ENCODE assay signal across 25 cellular contexts in the genomic region with DNA sequence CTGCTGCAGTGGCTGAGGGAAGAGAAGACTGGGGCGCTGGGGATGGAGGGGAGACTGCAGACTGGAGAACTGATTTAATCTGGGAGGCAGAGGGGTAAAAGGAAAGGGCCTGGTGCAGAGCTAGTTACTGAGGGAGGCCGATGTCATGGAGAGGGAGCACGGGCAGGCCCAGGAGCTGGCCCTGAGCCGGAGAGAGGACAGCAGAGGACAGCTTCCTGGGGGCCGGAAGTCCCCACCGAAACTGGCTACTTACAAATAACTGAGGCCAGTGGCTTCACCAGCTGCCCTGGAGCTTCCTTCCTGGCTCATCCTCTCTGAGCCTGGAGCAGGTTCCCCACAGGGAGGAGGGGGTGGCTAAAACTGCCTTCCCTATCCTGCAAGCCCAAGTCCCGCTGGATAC. TPM values are rescaled to one million over a fixed set of nuclear protein-coding genes. Genes with fewer than 3 reads are reported as not detected.
"Had no signal": no experiment of that assay in that cellular context is flagged by ENCODE, and none has a peak within 500 bp of the region (broad histone marks: within the 10 kb centered on the region; RNA-seq: fewer than 3 reads in every experiment).

No MANE protein-coding gene starts in this region.

- ATAC-seq: PC-3, WTC11 had no signal

- H3K27me3 Mint-ChIP-seq: activated CD4-positive, alpha-beta T cell treated with anti-CD3 and anti-CD28 coated beads, Interleukin-2, amount 10 ng/mL, durations not matched to agents 24 days and 14 days; activated naive CD8-positive, alpha-beta T cell treated with anti-CD3 and anti-CD28 coated beads, Interleukin-2, amount 10 ng/mL, durations not matched to agents 7 days and 5 days had no signal

- H3K4me3 Mint-ChIP-seq: activated CD4-positive, alpha-beta T cell treated with anti-CD3 and anti-CD28 coated beads, Interleukin-2, amount 10 ng/mL, durations not matched to agents 24 days and 14 days; activated naive CD8-positive, alpha-beta T cell treated with anti-CD3 and anti-CD28 coated beads, Interleukin-2, amount 10 ng/mL, durations not matched to agents 7 days and 5 days; T-helper 1 cell treated with Interleukin-12 subunit alpha and Interleukin-12 subunit beta and Interleukin-4 antibody, amounts not matched to agents 30 μg/mL and 1 μg/mL, for 36 hours; WTC11 had no signal

- H3K9me3 ChIP-seq: adrenal gland, breast epithelium had no signal

- H3K9me3 Mint-ChIP-seq: activated CD4-positive, alpha-beta T cell treated with anti-CD3 and anti-CD28 coated beads, Interleukin-2, amount 10 ng/mL, durations not matched to agents 24 days and 14 days; activated naive CD8-positive, alpha-beta T cell treated with anti-CD3 and anti-CD28 coated beads, Interleukin-2, amount 10 ng/mL, durations not matched to agents 7 days and 5 days; activated T-helper 2 cell treated with anti-CD3 and anti-CD28 coated beads, Interferon-gamma antibody, Interleukin-2, Interleukin-4, amounts not matched to agents 10 μg/mL and 5 μg/mL and 100 μg/mL, durations not matched to agents 14 hours and 24 hours and 36 hours; T-helper 1 cell treated with Interleukin-12 subunit alpha and Interleukin-12 subunit beta and Interleukin-4 antibody, amounts not matched to agents 30 μg/mL and 1 μg/mL, for 36 hours had no signal

- H3K4me1 ChIP-seq: adrenal gland, breast epithelium had no signal

- H3K27me3 ChIP-seq: adrenal gland had no signal

- H3K27ac ChIP-seq: adrenal gland, breast epithelium had no signal

- H3K27ac Mint-ChIP-seq: activated CD4-positive, alpha-beta T cell treated with anti-CD3 and anti-CD28 coated beads, Interleukin-2, amount 10 ng/mL, durations not matched to agents 24 days and 14 days; activated naive CD8-positive, alpha-beta T cell treated with anti-CD3 and anti-CD28 coated beads, Interleukin-2, amount 10 ng/mL, durations not matched to agents 7 days and 5 days; activated T-helper 2 cell treated with anti-CD3 and anti-CD28 coated beads, Interferon-gamma antibody, Interleukin-2, Interleukin-4, amounts not matched to agents 10 μg/mL and 5 μg/mL and 100 μg/mL, durations not matched to agents 14 hours and 24 hours and 36 hours; T-helper 1 cell treated with Interleukin-12 subunit alpha and Interleukin-12 subunit beta and Interleukin-4 antibody, amounts not matched to agents 30 μg/mL and 1 μg/mL, for 36 hours; WTC11 had no signal

- H3K36me3 ChIP-seq: breast epithelium had no signal

- DNase-seq: activated CD4-positive, alpha-beta T cell treated with anti-CD3 and anti-CD28 coated beads, Interleukin-2, amount 10 ng/mL, durations not matched to agents 24 days and 14 days; activated CD4-positive, alpha-beta T cell treated with anti-CD3 and anti-CD28 coated beads, Interleukin-2, amount 50 U/mL, for 48 hours; activated CD4-positive, CD25-positive, alpha-beta regulatory T cell treated with anti-CD3 and anti-CD28 coated beads, Interleukin-2, amount 50 U/mL, for 72 hours; activated gamma-delta T cell treated with Interleukin-2 at 50 U/mL for 16 hours; activated naive CD4-positive, alpha-beta T cell treated with anti-CD3 and anti-CD28 coated beads, Interleukin-2, amount 50 U/mL, for 16 hours; activated naive CD8-positive, alpha-beta T cell treated with anti-CD3 and anti-CD28 coated beads, Interleukin-2, amount 10 ng/mL, durations not matched to agents 7 days and 5 days; activated T-cell treated with anti-CD3 and anti-CD28 coated beads for 4 hours; activated T-cell treated with anti-CD3 and anti-CD28 coated beads, Interleukin-2, amount 50 U/mL, for 48 hours; adrenal gland; anterior cingulate cortex; caudate nucleus; KG1; NCI-H1048; NCI-H146; NCI-H187 treated with DMSO at 0.1 percent for 48 hours; NCI-H2081 treated with DMSO at 0.1 percent for 48 hours; NCI-H446; NCI-H524; PC-3; SHP77 treated with DMSO at 0.1 percent for 48 hours; T-helper 9 cell had no signal

- H3K4me3 ChIP-seq: adrenal gland, breast epithelium had no signal

RNA-seq across cellular contexts. Expression of gene NSG1, which starts 26.9 kb away (rescaled TPM):
- total RNA-seq: activated T-helper 2 cell treated with anti-CD3 and anti-CD28 coated beads, Interferon-gamma antibody, Interleukin-2, Interleukin-4, amounts not matched to agents 10 μg/mL and 5 μg/mL and 100 μg/mL, durations not matched to agents 14 hours and 24 hours and 36 hours; PC-3 had no signal
